Comparison of ENCODE assay signal across 1 cellular context in the genomic region with DNA sequence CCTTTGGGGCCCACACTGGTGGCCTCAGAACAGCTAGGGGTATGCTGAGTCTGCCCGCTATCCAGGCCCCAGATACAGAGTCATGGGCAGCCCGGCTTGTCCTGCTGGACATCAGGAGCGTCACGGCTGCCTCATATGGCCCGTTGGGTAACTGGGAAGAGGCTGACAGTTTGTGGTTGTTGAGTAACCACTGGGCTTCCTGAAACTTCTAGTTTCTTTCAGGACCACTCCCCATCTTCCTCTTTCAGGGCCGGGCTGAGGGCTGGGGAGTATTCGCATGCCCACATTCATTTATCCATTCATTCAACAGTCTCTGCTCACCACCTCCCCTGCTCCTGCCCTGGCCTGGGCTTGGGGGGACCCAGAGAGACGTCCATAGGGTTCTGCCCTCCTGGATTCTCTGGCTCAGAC.
TF ChIP-seq lines count a peak whose summit lies in the region.

No MANE protein-coding gene starts in this region.

TF ChIP-seq in GM23338, 12 proteins besides CTCF, POLR2A, EP300 and RAD21 (continued from another document):
- no peak for TF ChIP-seq ZNF462 (CRISPR knock-in tag; IDR thresholded peaks at IDR 0.05)
- no peak for TF ChIP-seq REST (IDR thresholded peaks at IDR 0.05; ENCODE audit: unreplicated experiment)
- no peak for TF ChIP-seq CREB1 (CRISPR knock-in tag; IDR thresholded peaks at IDR 0.05; ENCODE audit: low read depth)
- no peak for TF ChIP-seq POLR2AphosphoS5 (IDR thresholded peaks at IDR 0.05; ENCODE audit: low read depth)
- no peak for TF ChIP-seq EZH2phosphoT487 (IDR thresholded peaks at IDR 0.05; ENCODE audit: unreplicated experiment)
TF ChIP-seq in GM23338: peak in this region for 0.
